ENCODE assay signal across 8 cellular contexts in the genomic region with DNA sequence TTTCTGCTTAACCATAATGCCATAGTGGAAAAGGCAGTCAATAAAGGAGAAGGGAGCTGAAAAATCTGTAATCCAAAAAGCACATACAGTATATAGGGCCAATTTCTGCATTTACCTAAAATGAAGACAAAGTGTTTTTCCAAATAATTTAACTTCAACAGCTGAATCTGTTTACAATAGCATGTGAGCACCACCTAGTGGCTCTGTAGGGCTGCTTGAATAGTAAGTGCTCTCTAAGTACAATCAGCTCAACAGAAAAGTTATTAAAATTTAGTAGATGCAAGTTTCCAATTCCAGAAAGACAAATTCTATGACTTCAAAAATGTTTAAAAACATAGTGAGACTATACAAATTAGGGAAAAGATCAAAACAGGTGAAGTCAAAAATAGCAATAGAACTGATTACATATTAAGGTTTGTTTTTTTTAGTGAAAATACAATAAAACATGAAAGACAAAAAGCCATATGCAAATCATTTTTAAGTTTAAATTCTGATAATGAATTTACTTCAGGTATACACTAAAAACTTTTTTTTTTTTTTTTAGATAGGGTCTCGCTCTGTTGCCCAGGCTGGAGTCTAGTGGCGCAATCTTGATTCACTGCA.
DNase-seq lines count a peak whose midpoint lies in the region; ATAC-seq and TF ChIP-seq lines count a peak whose summit lies in the region.

No MANE protein-coding gene starts in this region.

- H3K27me3 ChIP-seq in BLaER1 treated with 17β-estradiol and CSF1 and Interleukin-3, amounts not matched to agents 10 nM and 100 nM: no peaks in the 10 kb centered on the region
- no peaks in the 10 kb centered on the region for H3K27me3 ChIP-seq in HAP-1 (ENCODE audit: low read depth)
- no peaks in the 10 kb centered on the region for H3K27me3 ChIP-seq in neutrophil

- H3K4me2 ChIP-seq in BLaER1 treated with 17β-estradiol and CSF1 and Interleukin-3, amounts not matched to agents 10 nM and 100 nM: peak overlapping the region in 6 of 11 experiments; percentile 1 to 68 (median 32); a peak in 4 of 22 replicates

- in situ Hi-C loops in HAP-1 (cut with MboI; ENCODE audit: low sequenced_read_pairs): loop anchor here (25.0 kb wide), 1 partner anchor 953 kb away; no protein-coding TSS in a partner anchor

- H3K4me1 Mint-ChIP-seq in activated T-helper 17 cell treated with anti-CD3 and anti-CD28 coated beads, Interleukin-2, amount 50 U/mL, for 72 hours: no peaks in the 10 kb centered on the region

- no peak for ATAC-seq in HG03439 (IDR thresholded peaks at IDR 0.05; ENCODE audit: unreplicated experiment)
- ATAC-seq in activated T-helper 17 cell treated with anti-CD3 and anti-CD28 coated beads, Interleukin-2, amount 50 U/mL, for 72 hours (replicated peaks): no peak

- no peaks in the 10 kb centered on the region for H3K9me3 ChIP-seq in BLaER1 treated with 17β-estradiol and CSF1 and Interleukin-3, amounts not matched to agents 10 nM and 100 nM (replicated peaks in 1 of 11)
- H3K9me3 ChIP-seq in HAP-1 (no peaks in the 10 kb centered on the region), neutrophil (no peaks in the 10 kb centered on the region)

- H4K20me1 ChIP-seq in BLaER1 treated with 17β-estradiol and CSF1 and Interleukin-3, amounts not matched to agents 10 nM and 100 nM: no peaks in the 10 kb centered on the region

- H3K27ac Mint-ChIP-seq in activated T-helper 17 cell treated with anti-CD3 and anti-CD28 coated beads, Interleukin-2, amount 50 U/mL, for 72 hours: no peak overlapping the region

- H3K9me3 Mint-ChIP-seq in activated T-helper 17 cell treated with anti-CD3 and anti-CD28 coated beads, Interleukin-2, amount 50 U/mL, for 72 hours: no peaks in the 10 kb centered on the region

- H3K9ac ChIP-seq in BLaER1 treated with 17β-estradiol and CSF1 and Interleukin-3, amounts not matched to agents 10 nM and 100 nM: no peak overlapping the region

- TF ChIP-seq CTCF in neutrophil (IDR thresholded peaks at IDR 0.05): peak; percentile 43

- H3K36me3 ChIP-seq in BLaER1 treated with 17β-estradiol and CSF1 and Interleukin-3, amounts not matched to agents 10 nM and 100 nM: no peaks in the 10 kb centered on the region
- H3K36me3 ChIP-seq in HAP-1 (replicated peaks) (no peaks in the 10 kb centered on the region), neutrophil (no peaks in the 10 kb centered on the region)

- H3K4me1 ChIP-seq in BLaER1 treated with 17β-estradiol and CSF1 and Interleukin-3, amounts not matched to agents 10 nM and 100 nM: peaks cover 0 to 20% (median 13%) of the 10 kb centered on the region in 10 experiments; a peak in 15 of 20 replicates
- no peaks in the 10 kb centered on the region for H3K4me1 ChIP-seq in HAP-1
- no peaks in the 10 kb centered on the region for H3K4me1 ChIP-seq in neutrophil (ENCODE audit: control insufficient read depth in 1 of 2, insufficient read depth in 1 of 2, low read depth in 1 of 2, low read length in 1 of 2)

- no peak overlapping the region for H3K4me3 Mint-ChIP-seq in activated T-helper 17 cell treated with anti-CD3 and anti-CD28 coated beads, Interleukin-2, amount 50 U/mL, for 72 hours

- peak; percentile 63 to 65 for DNase-seq in HAP-1 (ENCODE audit: low spot score in 2 of 2)
- DNase-seq in NCI-H524 treated with DMSO at 0.1 percent for 48 hours (lab: John Stamatoyannopoulos, UW): peak; percentile 55
- peak; percentile 38 for DNase-seq in activated CD4-positive, alpha-beta T cell treated with anti-CD3 and anti-CD28 coated beads, Interleukin-2, amount 50 U/mL, for 1 hour
- DNase-seq in fibroblast of gingiva (ENCODE audit: low read depth): peak; percentile 80

- H3K36me3 Mint-ChIP-seq in activated T-helper 17 cell treated with anti-CD3 and anti-CD28 coated beads, Interleukin-2, amount 50 U/mL, for 72 hours (ENCODE audit: low read depth): no peaks in the 10 kb centered on the region

- H3K27me3 Mint-ChIP-seq in activated T-helper 17 cell treated with anti-CD3 and anti-CD28 coated beads, Interleukin-2, amount 50 U/mL, for 72 hours: peaks cover 8% of the 10 kb centered on the region

- H3K4me3 ChIP-seq in BLaER1 treated with 17β-estradiol and CSF1 and Interleukin-3, amounts not matched to agents 10 nM and 100 nM: no peak overlapping the region
- H3K4me3 ChIP-seq in HAP-1 (no peak overlapping the region), neutrophil (ENCODE audit: low read depth in 1 of 2, low read length in 1 of 2) (no peak overlapping the region)

- H3K27ac ChIP-seq in BLaER1 treated with 17β-estradiol and CSF1 and Interleukin-3, amounts not matched to agents 10 nM and 100 nM: peak overlapping the region in 2 of 11 experiments; percentile 8 to 17; a peak in 3 of 22 replicates
- no peak overlapping the region for H3K27ac ChIP-seq in neutrophil
